In genomic region chr1:32759997-32760623, GRCh38 we compare ENCODE assay signal across 1 cellular context.
A peak's percentile ranks its signal among the peaks of the same experiment; 100 is the strongest.
TF ChIP-seq lines count a peak whose summit lies in the region.

No MANE protein-coding gene starts in this region.

TF ChIP-seq in K562, 482 proteins besides CTCF, POLR2A, EP300 and RAD21 (continues in another document):
- TF ChIP-seq ZNF431 (CRISPR knock-in tag; IDR thresholded peaks at IDR 0.05): no peak
- no peak for TF ChIP-seq HOXB6 (CRISPR knock-in tag; IDR thresholded peaks at IDR 0.05; ENCODE audit: borderline replicate concordance)
- TF ChIP-seq SP1 (CRISPR knock-in tag; IDR thresholded peaks at IDR 0.05): 0 out of 2 replicates have a peak, but pooled peaks have one; percentile 4
- TF ChIP-seq ZBTB7A (IDR thresholded peaks at IDR 0.05; ENCODE audit: borderline replicate concordance, control insufficient read depth, low read depth, low read length): peak; percentile 35; the same call in 1 of the 2 replicates
- TF ChIP-seq MCM7 (IDR thresholded peaks at IDR 0.05): no peak
- TF ChIP-seq ZBTB34 (CRISPR knock-in tag; IDR thresholded peaks at IDR 0.05): no peak
- no peak for TF ChIP-seq POLR2AphosphoS5 (IDR thresholded peaks at IDR 0.05; ENCODE audit: control insufficient read depth, insufficient read depth, low read depth, low read length)
- TF ChIP-seq RFX1 (IDR thresholded peaks at IDR 0.05): no peak
- peak; percentile 38 for TF ChIP-seq CBFA2T3 (IDR thresholded peaks at IDR 0.05)
- TF ChIP-seq ZNF23 (CRISPR knock-in tag; IDR thresholded peaks at IDR 0.05): no peak
- TF ChIP-seq DPF2 (IDR thresholded peaks at IDR 0.05): 0 out of 2 replicates have a peak, but pooled peaks have one; percentile 16
- peak; percentile 40 for TF ChIP-seq MAX (CRISPR knock-in tag; IDR thresholded peaks at IDR 0.05)
- TF ChIP-seq FOSL1 (tag; conservative IDR thresholded peaks at IDR 0.05): 0 out of 2 replicates have a peak, but pooled peaks have one; percentile 23
- TF ChIP-seq ZNF395 (CRISPR knock-in tag; IDR thresholded peaks at IDR 0.05): no peak
- 0 out of 2 replicates have a peak, but pooled peaks have one; percentile 34 for TF ChIP-seq THAP12 (CRISPR knock-in tag; IDR thresholded peaks at IDR 0.05)
- no peak for TF ChIP-seq ZNF644 (tag; IDR thresholded peaks at IDR 0.05; ENCODE audit: low read depth)
- no peak for TF ChIP-seq MYC (IDR thresholded peaks at IDR 0.05; ENCODE audit: low read depth, low read length)
- no peak for TF ChIP-seq MYC (CRISPR knock-in tag; IDR thresholded peaks at IDR 0.05; ENCODE audit: borderline replicate concordance, low read depth)
- no peak for TF ChIP-seq IRF1 (CRISPR knock-in tag; IDR thresholded peaks at IDR 0.05; ENCODE audit: borderline replicate concordance)
- TF ChIP-seq ARID4B (CRISPR knock-in tag; IDR thresholded peaks at IDR 0.05): no peak
- no peak for TF ChIP-seq SMAD2 (IDR thresholded peaks at IDR 0.05; ENCODE audit: low read depth, low read length)
- peak; percentile 42 for TF ChIP-seq JUND (IDR thresholded peaks at IDR 0.05; ENCODE audit: borderline replicate concordance, low read depth, low read length)
- TF ChIP-seq JUND (tag; IDR thresholded peaks at IDR 0.05; ENCODE audit: borderline replicate concordance, low read depth, low read length): no peak
- TF ChIP-seq E2F8 (IDR thresholded peaks at IDR 0.05; ENCODE audit: low read depth, partially characterized antibody): no peak
- 0 out of 2 replicates have a peak, but pooled peaks have one; percentile 15 for TF ChIP-seq RBFOX2 (IDR thresholded peaks at IDR 0.05; ENCODE audit: low read depth, low read length)
- TF ChIP-seq ZEB2 (IDR thresholded peaks at IDR 0.05): peak; percentile 12; the same call in 1 of the 2 replicates
- peak; percentile 37; the same call in 1 of the 2 replicates for TF ChIP-seq ATF3 (IDR thresholded peaks at IDR 0.05)
- TF ChIP-seq ATF3 (CRISPR knock-in tag; conservative IDR thresholded peaks at IDR 0.05): no peak
- TF ChIP-seq NRF1 (conservative IDR thresholded peaks at IDR 0.05 in 1 of 2, IDR thresholded peaks at IDR 0.05 in 1 of 2): peak; percentile 86 to 88
- no peak for TF ChIP-seq TFAM (CRISPR knock-in tag; conservative IDR thresholded peaks at IDR 0.05)
- 0 out of 2 replicates have a peak, but pooled peaks have one; percentile 51 for TF ChIP-seq ZBTB2 (IDR thresholded peaks at IDR 0.05)
- 0 out of 2 replicates have a peak, but pooled peaks have one; percentile 40 for TF ChIP-seq TEAD4 (IDR thresholded peaks at IDR 0.05; ENCODE audit: low read length)
- no peak for TF ChIP-seq TEAD4 (CRISPR knock-in tag; IDR thresholded peaks at IDR 0.05; ENCODE audit: borderline replicate concordance)
- no peak for TF ChIP-seq TFE3 (CRISPR knock-in tag; IDR thresholded peaks at IDR 0.05)
- TF ChIP-seq EHMT2 (IDR thresholded peaks at IDR 0.05): no peak
- no peak for TF ChIP-seq ZNF589 (CRISPR knock-in tag; IDR thresholded peaks at IDR 0.05; ENCODE audit: low read depth)
- TF ChIP-seq SMARCE1 (IDR thresholded peaks at IDR 0.05): no peak
- TF ChIP-seq EGR1 (conservative IDR thresholded peaks at IDR 0.05): peak; percentile 76
- TF ChIP-seq GTF3C2 (IDR thresholded peaks at IDR 0.05; ENCODE audit: borderline replicate concordance, extremely low read depth, insufficient read length): no peak
